ENCODE assay signal across 11 cellular contexts in genomic region chr15:37865687-37866086, GRCh38.
"Had no signal": no experiment of that assay in that cellular context is flagged by ENCODE, and none has a peak within 500 bp of the region (broad histone marks: within the 10 kb centered on the region; RNA-seq: fewer than 3 reads in every experiment).

No MANE protein-coding gene starts in this region.

- H3K4me3 ChIP-seq: GM23248, GM23338, HAP-1 had no signal

- H3K36me3 ChIP-seq: HAP-1 had no signal

- H2AFZ ChIP-seq: GM23248, GM23338 had no signal

- H3K9me3 ChIP-seq: HAP-1 had no signal

- H3K4me1 ChIP-seq: HAP-1 had no signal

- H3K4me2 ChIP-seq: GM23338 had no signal

- DNase-seq: GM23248, GOT3, H7, H9, HCEC 1CT, HFFc6 had no signal

- H3K9ac ChIP-seq: GM23248 had no signal

- FAIRE-seq: H1, H54 had no signal

- H3K27ac ChIP-seq: GM23248 had no signal

- ATAC-seq: GM23338, HCT116 had no signal
